12 cellular contexts compared by ENCODE assay signal in the genomic region with DNA sequence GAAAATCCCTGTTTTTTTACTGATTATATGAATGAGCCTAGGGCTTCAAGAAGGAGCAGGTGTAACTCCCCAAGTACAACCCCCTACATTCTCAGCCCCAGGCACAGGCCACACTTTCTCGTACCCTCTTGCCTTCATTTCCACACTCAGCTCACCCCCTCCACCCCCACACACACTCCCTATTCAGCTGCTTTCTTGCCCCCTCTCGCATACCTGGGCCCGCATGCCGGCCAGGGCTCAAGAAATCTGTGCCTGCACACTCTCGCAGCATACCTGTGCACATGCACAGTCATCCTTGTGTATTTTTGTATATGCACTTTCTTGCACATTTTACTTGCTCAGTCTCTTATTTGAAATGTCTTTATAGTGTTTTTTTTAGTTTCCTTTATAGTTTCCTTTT. TPM values are rescaled to one million over a fixed set of nuclear protein-coding genes. Genes with fewer than 3 reads are reported as not detected.
A peak's percentile ranks its signal among the peaks of the same experiment; 100 is the strongest.
DNase-seq lines count a peak whose midpoint lies in the region; ATAC-seq and TF ChIP-seq lines count a peak whose summit lies in the region.
"Had no signal": no experiment of that assay in that cellular context is flagged by ENCODE, and none has a peak within 500 bp of the region (broad histone marks: within the 10 kb centered on the region; RNA-seq: fewer than 3 reads in every experiment).

No MANE protein-coding gene starts in this region.

- H3K27ac Mint-ChIP-seq in activated CD4-positive, alpha-beta T cell treated with anti-CD3 and anti-CD28 coated beads, Interleukin-2, amount 10 ng/mL, durations not matched to agents 24 days and 14 days: no peak overlapping the region

- no peak overlapping the region for H3K4me2 ChIP-seq in mesenchymal stem cell (ENCODE audit: low read length, poor library complexity, severe bottlenecking)

- H3K4ac ChIP-seq in mesenchymal stem cell (ENCODE audit: low read depth in 1 of 2, low read length in 2 of 2): no peak overlapping the region

- H3K4me1 ChIP-seq in body of pancreas (peaks cover 73% of the 10 kb centered on the region), mesenchymal stem cell (ENCODE audit: control insufficient read depth, insufficient read depth, low read depth, low read length) (peaks cover 19% of the 10 kb centered on the region), tibial artery (peaks cover 0 to 56% (median 13%) of the 10 kb centered on the region in 4 donors)

- no peak overlapping the region for H3K18ac ChIP-seq in mesenchymal stem cell (ENCODE audit: low read depth in 1 of 2, low read length in 2 of 2)

- peak overlapping the region; percentile 38 for H2BK15ac ChIP-seq in mesenchymal stem cell (ENCODE audit: low read depth, poor library complexity, severe bottlenecking)

- H3K4me3 ChIP-seq in body of pancreas (no peak overlapping the region), mesenchymal stem cell (ENCODE audit: insufficient read depth in 1 of 2, low read depth in 1 of 2, low read length in 2 of 2) (no peak overlapping the region), tibial artery (no peak overlapping the region)
- H3K4me3 ChIP-seq: GM12878 had no signal

- H3K9me3 ChIP-seq in body of pancreas (no peaks in the 10 kb centered on the region), mesenchymal stem cell (ENCODE audit: control insufficient read depth, low read length) (no peaks in the 10 kb centered on the region), tibial artery (no peaks in the 10 kb centered on the region)

- in situ Hi-C loops in GM13977 (cut with MboI; ENCODE audit: low pct_unique_long_range_greater_than_20kb, low sequenced_read_pairs, unreplicated experiment): loop anchor here (25.0 kb wide), 2 partner anchors 405 to 505 kb away; partner anchors contain the start of genes ARTN, IPO13 and SLC6A9

- no peak overlapping the region for H2BK120ac ChIP-seq in mesenchymal stem cell (ENCODE audit: low read depth, low read length)

- peak overlapping the region; percentile 66 to 94 (median 81) for H3K27ac ChIP-seq in body of pancreas
- no peak overlapping the region for H3K27ac ChIP-seq in mesenchymal stem cell (ENCODE audit: low read length, poor library complexity, severe bottlenecking)
- H3K27ac ChIP-seq in tibial artery: peak overlapping the region; percentile 69 to 73

- TF ChIP-seq CTCF in body of pancreas (IDR thresholded peaks at IDR 0.05) (no peak), tibial artery (IDR thresholded peaks at IDR 0.05) (no peak), GM13977 (IDR thresholded peaks at IDR 0.05; ENCODE audit: extremely low read depth, insufficient read depth, missing control alignments) (no peak)

- no peak overlapping the region for H3K23ac ChIP-seq in mesenchymal stem cell (ENCODE audit: low read length in 2 of 2)

- no peak overlapping the region for H2AFZ ChIP-seq in mesenchymal stem cell (ENCODE audit: low read depth, low read length)

- H3K36me3 ChIP-seq in body of pancreas (replicated peaks in 1 of 2; ENCODE audit: insufficient read depth in 1 of 2, low read depth in 2 of 2): no peaks in the 10 kb centered on the region
- peaks cover 0 to 3% of the 10 kb centered on the region in 2 experiments for H3K36me3 ChIP-seq in mesenchymal stem cell (ENCODE audit: control insufficient read depth in 1 of 2, insufficient read depth in 2 of 2, low read depth in 1 of 2, low read length in 2 of 2)
- no peaks in the 10 kb centered on the region for H3K36me3 ChIP-seq in tibial artery

- ATAC-seq in body of pancreas: no peak
- ATAC-seq: GM12878 had no signal

- H4K8ac ChIP-seq in mesenchymal stem cell (ENCODE audit: low read length): no peak overlapping the region

- no peak for DNase-seq in activated CD4-positive, alpha-beta T cell treated with anti-CD3 and anti-CD28 coated beads, Interleukin-2, amount 10 ng/mL, durations not matched to agents 24 days and 14 days
- DNase-seq in activated CD4-positive, alpha-beta T cell treated with anti-CD3 and anti-CD28 coated beads, Interleukin-2, amount 50 U/mL, for 4 hours: no peak
- DNase-seq in body of pancreas: peak in 1 of 4 donors; percentile 6
- DNase-seq in mesenchymal stem cell: no peak
- no peak for DNase-seq in tibial artery
- DNase-seq in SHP77 (lab: John Stamatoyannopoulos, UW): no peak
- no peak for DNase-seq in 8988T
- no peak for DNase-seq in GM13977 (ENCODE audit: low spot score)
- DNase-seq: central memory CD4-positive, alpha-beta T cell; NCI-H446; stimulated activated CD4-positive, alpha-beta T cell treated with anti-CD3 and anti-CD28 coated beads, Interleukin-1b, Interleukin-23, amount 100 ng/mL, for 48 hours had no signal

- no peaks in the 10 kb centered on the region for H3K9me3 Mint-ChIP-seq in activated CD4-positive, alpha-beta T cell treated with anti-CD3 and anti-CD28 coated beads, Interleukin-2, amount 10 ng/mL, durations not matched to agents 24 days and 14 days

- peaks cover 43% of the 10 kb centered on the region for H3K27me3 Mint-ChIP-seq in activated CD4-positive, alpha-beta T cell treated with anti-CD3 and anti-CD28 coated beads, Interleukin-2, amount 10 ng/mL, durations not matched to agents 24 days and 14 days

- H3K4me3 Mint-ChIP-seq in activated CD4-positive, alpha-beta T cell treated with anti-CD3 and anti-CD28 coated beads, Interleukin-2, amount 10 ng/mL, durations not matched to agents 24 days and 14 days: peak overlapping the region; percentile 91

- no peak overlapping the region for H2BK5ac ChIP-seq in mesenchymal stem cell (ENCODE audit: low read depth, low read length, poor library complexity, severe bottlenecking)

- H3K36me3 Mint-ChIP-seq in activated CD4-positive, alpha-beta T cell treated with anti-CD3 and anti-CD28 coated beads, Interleukin-2, amount 10 ng/mL, durations not matched to agents 24 days and 14 days (ENCODE audit: low read depth): no peaks in the 10 kb centered on the region

- no peak overlapping the region for H4K91ac ChIP-seq in mesenchymal stem cell (ENCODE audit: low read length)

- no peak overlapping the region for H2BK12ac ChIP-seq in mesenchymal stem cell (ENCODE audit: low read length in 2 of 2)

- 28 to 33% methylated on average over 5 of the region's 5 CpGs for WGBS in body of pancreas, 2 donors
- WGBS in mesenchymal stem cell: 91% methylated on average over 5 of the region's 5 CpGs

- H2AK5ac ChIP-seq in mesenchymal stem cell (ENCODE audit: low read length, severe bottlenecking): no peak overlapping the region

- TF ChIP-seq POLR2A in body of pancreas (IDR thresholded peaks at IDR 0.05): no peak

- peaks cover 34% of the 10 kb centered on the region for H3K79me1 ChIP-seq in mesenchymal stem cell (replicated peaks; ENCODE audit: low read length, poor library complexity, severe bottlenecking)

- H3K27me3 ChIP-seq in body of pancreas (no peaks in the 10 kb centered on the region), mesenchymal stem cell (ENCODE audit: control insufficient read depth in 1 of 2, insufficient read depth in 1 of 2, low read length in 2 of 2) (peaks cover 0 to 8% of the 10 kb centered on the region in 2 experiments), tibial artery (no peaks in the 10 kb centered on the region)

- no peak overlapping the region for H3K9ac ChIP-seq in mesenchymal stem cell (ENCODE audit: low read length)

- H3K4me1 Mint-ChIP-seq in activated CD4-positive, alpha-beta T cell treated with anti-CD3 and anti-CD28 coated beads, Interleukin-2, amount 10 ng/mL, durations not matched to agents 24 days and 14 days: peaks cover 15% of the 10 kb centered on the region

- no peak overlapping the region for H3K14ac ChIP-seq in mesenchymal stem cell (ENCODE audit: low read length in 2 of 2)

- intact Hi-C loops in activated CD4-positive, alpha-beta T cell treated with anti-CD3 and anti-CD28 coated beads, Interleukin-2, amount 10 ng/mL, durations not matched to agents 24 days and 14 days (cut with micrococcal nuclease): no loop called here
- intact Hi-C loops in body of pancreas (cut with DNase I) (no loop called here), tibial artery (cut with DNase I; ENCODE audit: low total_unique reads) (loop anchor here (2.0 to 5.0 kb wide), 2 partner anchors 118 to 230 kb away; partner anchors contain the start of gene KDM4A)

RNA-seq across cellular contexts. Expression of gene PTPRF, which starts 2.0 kb away (rescaled TPM):
- 2.1 and 2.7 TPM in 2 replicates for total RNA-seq in activated CD4-positive, alpha-beta T cell treated with anti-CD3 and anti-CD28 coated beads, Interleukin-2, amount 10 ng/mL, durations not matched to agents 24 days and 14 days
- 10 to 100 TPM; 81.7 to 89.0 TPM for total RNA-seq in body of pancreas
- polyA plus RNA-seq in mesenchymal stem cell (2013, experiment 1 of 2): 51.3 TPM
- 51.0 TPM for polyA plus RNA-seq in mesenchymal stem cell (2013, experiment 2 of 2)

Comparison
In these comparisons a context has a peak if more than half of its experiments do, and no peak if none do; other contexts are left out.
1. RNA of gene PTPRF, which starts 2.0 kb away (total RNA-seq): 81.7 to 89.0 TPM in body of pancreas; 2.1 to 2.7 TPM in activated CD4-positive, alpha-beta T cell treated with anti-CD3 and anti-CD28 coated beads, Interleukin-2, amount 10 ng/mL, durations not matched to agents 24 days and 14 days; every median in the first group is over 10 times any median in the second.